In genomic region chr20:53262294-53262840, GRCh38 we compare ENCODE assay signal across 15 cellular contexts.
"Had no signal": no experiment of that assay in that cellular context is flagged by ENCODE, and none has a peak within 500 bp of the region (broad histone marks: within the 10 kb centered on the region; RNA-seq: fewer than 3 reads in every experiment).

No MANE protein-coding gene starts in this region.

- H3K27ac Mint-ChIP-seq: activated CD4-positive, alpha-beta T cell treated with anti-CD3 and anti-CD28 coated beads, Interleukin-2, amount 10 ng/mL, durations not matched to agents 7 days and 5 days; activated naive CD8-positive, alpha-beta T cell treated with anti-CD3 and anti-CD28 coated beads, Interleukin-2, amount 50 U/mL, for 24 hours; endodermal cell; nephron progenitor cell; progenitor cell of endocrine pancreas; stimulated activated naive CD8-positive, alpha-beta T cell treated with anti-CD3 and anti-CD28 coated beads, Interleukin-15, amount 100 ng/mL, for 72 hours had no signal

- H3K27ac ChIP-seq: breast epithelium, dorsolateral prefrontal cortex, right lobe of liver, upper lobe of left lung had no signal

- ATAC-seq: activated naive CD8-positive, alpha-beta T cell treated with anti-CD3 and anti-CD28 coated beads, Interleukin-2, amount 50 U/mL, for 24 hours; right lobe of liver; stimulated activated naive CD8-positive, alpha-beta T cell treated with anti-CD3 and anti-CD28 coated beads, Interleukin-15, amount 100 ng/mL, for 72 hours had no signal

- H3K27me3 Mint-ChIP-seq: activated CD4-positive, alpha-beta T cell treated with anti-CD3 and anti-CD28 coated beads, Interleukin-2, amount 10 ng/mL, durations not matched to agents 7 days and 5 days; progenitor cell of endocrine pancreas; stimulated activated naive CD8-positive, alpha-beta T cell treated with anti-CD3 and anti-CD28 coated beads, Interleukin-15, amount 100 ng/mL, for 72 hours had no signal

- H3K36me3 ChIP-seq: breast epithelium, right lobe of liver, upper lobe of left lung had no signal

- H3K27me3 ChIP-seq: breast epithelium, right lobe of liver, upper lobe of left lung had no signal

- H3K4me1 ChIP-seq: breast epithelium, right lobe of liver, upper lobe of left lung had no signal

- H3K9me3 ChIP-seq: breast epithelium, right lobe of liver, upper lobe of left lung had no signal

- H3K4me3 Mint-ChIP-seq: activated CD4-positive, alpha-beta T cell treated with anti-CD3 and anti-CD28 coated beads, Interleukin-2, amount 10 ng/mL, durations not matched to agents 7 days and 5 days; activated naive CD8-positive, alpha-beta T cell treated with anti-CD3 and anti-CD28 coated beads, Interleukin-2, amount 50 U/mL, for 24 hours; endodermal cell; nephron progenitor cell; stimulated activated naive CD8-positive, alpha-beta T cell treated with anti-CD3 and anti-CD28 coated beads, Interleukin-15, amount 100 ng/mL, for 72 hours had no signal

- H3K9me3 Mint-ChIP-seq: activated CD4-positive, alpha-beta T cell treated with anti-CD3 and anti-CD28 coated beads, Interleukin-2, amount 10 ng/mL, durations not matched to agents 7 days and 5 days; activated naive CD8-positive, alpha-beta T cell treated with anti-CD3 and anti-CD28 coated beads, Interleukin-2, amount 50 U/mL, for 24 hours; endodermal cell; nephron progenitor cell; stimulated activated naive CD8-positive, alpha-beta T cell treated with anti-CD3 and anti-CD28 coated beads, Interleukin-15, amount 100 ng/mL, for 72 hours had no signal

- DNase-seq: activated CD4-positive, alpha-beta T cell treated with anti-CD3 and anti-CD28 coated beads, Interleukin-2, amount 10 ng/mL, durations not matched to agents 7 days and 5 days; activated gamma-delta T cell treated with Interleukin-2 at 50 U/mL for 16 hours; activated naive CD8-positive, alpha-beta T cell treated with anti-CD3 and anti-CD28 coated beads, Interleukin-2, amount 50 U/mL, for 24 hours; aorta; dorsolateral prefrontal cortex; endodermal cell; erythroblast; kidney glomerular epithelial cell; mesendoderm; nephron progenitor cell; right lobe of liver; stimulated activated naive CD8-positive, alpha-beta T cell treated with anti-CD3 and anti-CD28 coated beads, Interleukin-15, amount 100 ng/mL, for 72 hours; upper lobe of left lung had no signal

- H3K4me3 ChIP-seq: breast epithelium, dorsolateral prefrontal cortex, right lobe of liver, upper lobe of left lung had no signal

- H3K4me1 Mint-ChIP-seq: activated CD4-positive, alpha-beta T cell treated with anti-CD3 and anti-CD28 coated beads, Interleukin-2, amount 10 ng/mL, durations not matched to agents 7 days and 5 days; activated naive CD8-positive, alpha-beta T cell treated with anti-CD3 and anti-CD28 coated beads, Interleukin-2, amount 50 U/mL, for 24 hours; stimulated activated naive CD8-positive, alpha-beta T cell treated with anti-CD3 and anti-CD28 coated beads, Interleukin-15, amount 100 ng/mL, for 72 hours had no signal
